Comparison of ENCODE assay signal across 19 cellular contexts in the genomic region with DNA sequence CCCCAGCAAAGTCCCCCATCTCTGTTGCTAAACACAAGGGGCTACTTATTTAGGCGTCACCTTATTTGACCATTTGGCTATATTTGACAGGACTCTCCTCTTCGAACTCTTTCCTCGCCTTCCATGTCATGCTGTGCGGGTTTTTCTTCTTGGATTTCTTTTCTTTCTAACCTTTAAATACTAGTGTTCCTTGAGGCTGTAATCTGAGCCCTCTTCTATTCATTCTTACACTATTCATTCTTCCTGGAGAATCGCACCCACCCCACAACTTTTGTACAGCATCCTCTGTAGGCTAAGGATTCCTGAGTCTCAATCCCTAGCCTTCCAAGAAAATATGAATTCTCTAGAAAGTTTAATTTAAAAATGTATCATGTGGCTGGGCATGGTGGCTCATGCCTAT.
DNase-seq lines count a peak whose midpoint lies in the region; ATAC-seq and TF ChIP-seq lines count a peak whose summit lies in the region.
"Had no signal": no experiment of that assay in that cellular context is flagged by ENCODE, and none has a peak within 500 bp of the region (broad histone marks: within the 10 kb centered on the region; RNA-seq: fewer than 3 reads in every experiment).

No MANE protein-coding gene starts in this region.

- TF ChIP-seq POLR2A in adrenal gland (IDR thresholded peaks at IDR 0.05): no peak

- no peak overlapping the region for H2AFZ ChIP-seq in GM23338
- no peak overlapping the region for H2AFZ ChIP-seq in neural progenitor cell (replicated peaks)

- no peaks in the 10 kb centered on the region for H3K27me3 ChIP-seq in GM23338 (ENCODE audit: insufficient read depth)
- no peaks in the 10 kb centered on the region for H3K27me3 ChIP-seq in neural progenitor cell
- no peaks in the 10 kb centered on the region for H3K27me3 ChIP-seq in psoas muscle (ENCODE audit: insufficient read depth in 3 of 3, low read length in 2 of 3)
- H3K27me3 ChIP-seq in adrenal gland: no peaks in the 10 kb centered on the region
- H3K27me3 ChIP-seq: BE2C, BLaER1 had no signal

- H3K4me1 Mint-ChIP-seq in GM23338 (peaks cover 35% of the 10 kb centered on the region), WTC11 (peaks cover 28% of the 10 kb centered on the region), neural progenitor cell (peaks cover 9% of the 10 kb centered on the region)
- H3K4me1 Mint-ChIP-seq: CD14-positive monocyte; CD4-positive, CD25-positive, alpha-beta regulatory T cell had no signal

- TF ChIP-seq CTCF in GM23338 (conservative IDR thresholded peaks at IDR 0.05; ENCODE audit: low read depth in 2 of 2) (no peak), WTC11 (IDR thresholded peaks at IDR 0.05) (no peak), neural progenitor cell (IDR thresholded peaks at IDR 0.05) (no peak), psoas muscle (IDR thresholded peaks at IDR 0.05) (no peak), GM10266 (IDR thresholded peaks at IDR 0.05; ENCODE audit: control insufficient read depth, insufficient read depth, low read depth, missing control alignments) (no peak), adrenal gland (IDR thresholded peaks at IDR 0.05) (no peak)

- H3K36me3 Mint-ChIP-seq in GM23338 (ENCODE audit: low read depth) (peaks cover 22% of the 10 kb centered on the region), WTC11 (peaks cover 13% of the 10 kb centered on the region), neural progenitor cell (peaks cover 18% of the 10 kb centered on the region)
- H3K36me3 Mint-ChIP-seq: CD14-positive monocyte; CD4-positive, CD25-positive, alpha-beta regulatory T cell; CD8-positive, alpha-beta T cell had no signal

- CTCF ChIA-PET in WTC11 (lab: Charles Lee): no interaction called here

- peak overlapping the region; percentile 60; the same call in 1 of the 2 replicates for H3K27ac ChIP-seq in GM23338 (ENCODE audit: low read depth)
- H3K27ac ChIP-seq in neural progenitor cell: peak overlapping the region; percentile 61
- H3K27ac ChIP-seq in psoas muscle: no peak overlapping the region
- H3K27ac ChIP-seq in adrenal gland: no peak overlapping the region
- H3K27ac ChIP-seq: BLaER1 had no signal

- H3F3A ChIP-seq in GM23338 (replicated peaks; ENCODE audit: low read depth) (no peaks in the 10 kb centered on the region), neural progenitor cell (ENCODE audit: low read depth) (peaks cover 12% of the 10 kb centered on the region)

- H3K4me2 ChIP-seq in GM23338 (no peak overlapping the region), neural progenitor cell (peak overlapping the region; percentile 63)
- H3K4me2 ChIP-seq: BLaER1 had no signal

- H3K9me3 ChIP-seq in neural progenitor cell (ENCODE audit: low read depth) (no peaks in the 10 kb centered on the region), psoas muscle (no peaks in the 10 kb centered on the region), adrenal gland (replicated peaks in 1 of 3) (no peaks in the 10 kb centered on the region)
- H3K9me3 ChIP-seq: BE2C, BLaER1, Caco-2 had no signal

- H3K36me3 ChIP-seq in GM23338 (ENCODE audit: insufficient read depth) (no peaks in the 10 kb centered on the region), neural progenitor cell (no peaks in the 10 kb centered on the region), psoas muscle (ENCODE audit: insufficient read depth in 1 of 2, low read depth in 1 of 2) (no peaks in the 10 kb centered on the region), adrenal gland (replicated peaks in 1 of 2) (no peaks in the 10 kb centered on the region)
- H3K36me3 ChIP-seq: BE2C had no signal

- no peaks in the 10 kb centered on the region for H3K79me2 ChIP-seq in GM23338 (replicated peaks; ENCODE audit: insufficient read depth)
- H3K79me2 ChIP-seq in neural progenitor cell (ENCODE audit: low read depth): no peaks in the 10 kb centered on the region

- no peak overlapping the region for H3K9ac ChIP-seq in neural progenitor cell
- H3K9ac ChIP-seq: BLaER1 had no signal

- H3K4me1 ChIP-seq in GM23338 (ENCODE audit: insufficient read depth) (peaks cover 13% of the 10 kb centered on the region; the same call in 1 of the 2 replicates), neural progenitor cell (peaks cover 16% of the 10 kb centered on the region), psoas muscle (no peaks in the 10 kb centered on the region), adrenal gland (replicated peaks in 1 of 2) (no peaks in the 10 kb centered on the region)
- H3K4me1 ChIP-seq: BE2C, BLaER1, Caco-2 had no signal

- POLR2A ChIA-PET in WTC11 (lab: Charles Lee): no interaction called here

- ATAC-seq in GM23338: no peak; the same call in 1 of the 3 replicates
- ATAC-seq in WTC11: peak; percentile 38
- no peak for ATAC-seq in GM18511 (IDR thresholded peaks at IDR 0.05; ENCODE audit: unreplicated experiment)
- no peak for ATAC-seq in psoas muscle
- ATAC-seq: CD8-positive, alpha-beta T cell had no signal

- no peak overlapping the region; the same call in 1 of the 2 replicates for H3K27ac Mint-ChIP-seq in GM23338
- no peak overlapping the region for H3K27ac Mint-ChIP-seq in WTC11
- peak overlapping the region; percentile 19 for H3K27ac Mint-ChIP-seq in neural progenitor cell
- H3K27ac Mint-ChIP-seq: CD14-positive monocyte; CD4-positive, CD25-positive, alpha-beta regulatory T cell; CD8-positive, alpha-beta T cell had no signal

- DNase-seq in GM23338 (ENCODE audit: low spot score) (peak; percentile 36), WTC11 (ENCODE audit: low spot score) (no peak), neural progenitor cell (ENCODE audit: low spot score) (peak; percentile 64), psoas muscle (no peak), GM10266 (ENCODE audit: extremely low spot score) (no peak), adrenal gland (no peak)
- DNase-seq: 8988T; ACHN; BE2C; C1 segment of cervical spinal cord; Caco-2; Calu3; CD4-positive, CD25-positive, alpha-beta regulatory T cell; CD8-positive, alpha-beta T cell; DMS79 treated with DMSO at 0.1 percent for 48 hours; GDM1 had no signal

- WGBS in psoas muscle, 3 donors: 96 to 99% (median 98%) methylated on average over 5 of the region's 5 CpGs
- 90 to 96% (median 94%) methylated on average over 5 of the region's 5 CpGs for WGBS in adrenal gland, 4 donors

- H3K27me3 Mint-ChIP-seq in GM23338 (ENCODE audit: insufficient read depth, low read depth, poor library complexity) (peaks cover 5% of the 10 kb centered on the region), WTC11 (ENCODE audit: low read depth) (no peaks in the 10 kb centered on the region), neural progenitor cell (ENCODE audit: insufficient read depth, low read depth) (no peaks in the 10 kb centered on the region)
- H3K27me3 Mint-ChIP-seq: CD4-positive, CD25-positive, alpha-beta regulatory T cell had no signal

- H3K9me3 Mint-ChIP-seq in GM23338: no peaks in the 10 kb centered on the region
- peaks cover 7% of the 10 kb centered on the region for H3K9me3 Mint-ChIP-seq in WTC11
- peaks cover 2% of the 10 kb centered on the region for H3K9me3 Mint-ChIP-seq in neural progenitor cell
- H3K9me3 Mint-ChIP-seq: CD14-positive monocyte; CD8-positive, alpha-beta T cell had no signal

- no peaks in the 10 kb centered on the region for H3K9me2 ChIP-seq in GM23338 (ENCODE audit: insufficient read depth)

- H4K20me1 ChIP-seq in GM23338 (replicated peaks; ENCODE audit: insufficient read depth): no peaks in the 10 kb centered on the region
- H4K20me1 ChIP-seq in neural progenitor cell (ENCODE audit: low read depth): no peaks in the 10 kb centered on the region
- H4K20me1 ChIP-seq: BLaER1 had no signal

- H3K4me3 ChIP-seq in GM23338: no peak overlapping the region
- H3K4me3 ChIP-seq in neural progenitor cell: no peak overlapping the region
- H3K4me3 ChIP-seq in psoas muscle: no peak overlapping the region
- no peak overlapping the region for H3K4me3 ChIP-seq in adrenal gland
- H3K4me3 ChIP-seq: BLaER1 had no signal

- intact Hi-C loops in psoas muscle (cut with DNase I) (no loop called here), adrenal gland (cut with DNase I) (no loop called here)

- H3K4me3 Mint-ChIP-seq in GM23338 (no peak overlapping the region), WTC11 (no peak overlapping the region), neural progenitor cell (no peak overlapping the region)
- H3K4me3 Mint-ChIP-seq: CD14-positive monocyte; CD4-positive, CD25-positive, alpha-beta regulatory T cell; CD8-positive, alpha-beta T cell had no signal

TF ChIP-seq in GM23338, 12 proteins besides CTCF, POLR2A, EP300 and RAD21 (continues in another document):
- no peak for TF ChIP-seq EZH2phosphoT487 (IDR thresholded peaks at IDR 0.05; ENCODE audit: unreplicated experiment)

TF ChIP-seq in WTC11, 78 proteins besides CTCF, POLR2A, EP300 and RAD21 (continues in another document):
- TF ChIP-seq TEAD1 (CRISPR knock-in tag; IDR thresholded peaks at IDR 0.05): no peak
- no peak for TF ChIP-seq CREM (CRISPR knock-in tag; IDR thresholded peaks at IDR 0.05)
- TF ChIP-seq GABPB1 (CRISPR knock-in tag; IDR thresholded peaks at IDR 0.05): no peak
- TF ChIP-seq ETV6 (CRISPR knock-in tag; IDR thresholded peaks at IDR 0.05): no peak
- TF ChIP-seq, protein P1, sequence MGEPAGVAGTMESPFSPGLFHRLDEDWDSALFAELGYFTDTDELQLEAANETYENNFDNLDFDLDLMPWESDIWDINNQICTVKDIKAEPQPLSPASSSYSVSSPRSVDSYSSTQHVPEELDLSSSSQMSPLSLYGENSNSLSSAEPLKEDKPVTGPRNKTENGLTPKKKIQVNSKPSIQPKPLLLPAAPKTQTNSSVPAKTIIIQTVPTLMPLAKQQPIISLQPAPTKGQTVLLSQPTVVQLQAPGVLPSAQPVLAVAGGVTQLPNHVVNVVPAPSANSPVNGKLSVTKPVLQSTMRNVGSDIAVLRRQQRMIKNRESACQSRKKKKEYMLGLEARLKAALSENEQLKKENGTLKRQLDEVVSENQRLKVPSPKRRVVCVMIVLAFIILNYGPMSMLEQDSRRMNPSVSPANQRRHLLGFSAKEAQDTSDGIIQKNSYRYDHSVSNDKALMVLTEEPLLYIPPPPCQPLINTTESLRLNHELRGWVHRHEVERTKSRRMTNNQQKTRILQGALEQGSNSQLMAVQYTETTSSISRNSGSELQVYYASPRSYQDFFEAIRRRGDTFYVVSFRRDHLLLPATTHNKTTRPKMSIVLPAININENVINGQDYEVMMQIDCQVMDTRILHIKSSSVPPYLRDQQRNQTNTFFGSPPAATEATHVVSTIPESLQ (CRISPR knock-in tag; IDR thresholded peaks at IDR 0.05): no peak
- TF ChIP-seq NFE2L1 (CRISPR knock-in tag; IDR thresholded peaks at IDR 0.05): no peak
- no peak for TF ChIP-seq RELA (CRISPR knock-in tag; IDR thresholded peaks at IDR 0.05; ENCODE audit: borderline replicate concordance)
- no peak for TF ChIP-seq TCF7 (CRISPR knock-in tag; IDR thresholded peaks at IDR 0.05; ENCODE audit: low read depth)
- TF ChIP-seq ZNF317 (CRISPR knock-in tag; IDR thresholded peaks at IDR 0.05; ENCODE audit: borderline replicate concordance, low read depth): no peak
- TF ChIP-seq ZNF671 (CRISPR knock-in tag; IDR thresholded peaks at IDR 0.05): no peak

Comparison
In these comparisons a context has a peak if more than half of its experiments do, and no peak if none do; other contexts are left out.
1. DNase-seq: peak in GM23338 (single experiment) and neural progenitor cell (single experiment); none in WTC11 (single experiment), psoas muscle (0 of 2), GM10266 (single experiment) and adrenal gland (0 of 7).
2. H3K27ac ChIP-seq: peak in GM23338 (single experiment) and neural progenitor cell (single experiment); none in psoas muscle (single experiment) and adrenal gland (0 of 5).